ENCODE assay signal across 11 cellular contexts in genomic region chr2:64359176-64359891, GRCh38.
DNase-seq lines count a peak whose midpoint lies in the region; ATAC-seq and FAIRE-seq lines count a peak whose summit lies in the region.
"Had no signal": no experiment of that assay in that cellular context is flagged by ENCODE, and none has a peak within 500 bp of the region (broad histone marks: within the 10 kb centered on the region; RNA-seq: fewer than 3 reads in every experiment).

No MANE protein-coding gene starts in this region.

- DNase-seq in astrocyte of the hippocampus (ENCODE audit: low read depth, low spot score), result peak; percentile 33
- DNase-seq in small intestine, result no peak
- no peak for DNase-seq in inferior parietal cortex (ENCODE audit: extremely low spot score)
- DNase-seq in substantia nigra (lab: John Stamatoyannopoulos, UW), result no peak
- DNase-seq in NCI-H2171 (lab: John Stamatoyannopoulos, UW), result no peak
- no peak for DNase-seq in 8988T
- DNase-seq: activated effector memory CD4-positive, alpha-beta T cell treated with Interleukin-2 at 50 U/mL for 16 hours had no signal

- H3K36me3 ChIP-seq in small intestine (ENCODE audit: control insufficient read depth in 2 of 2, insufficient read depth in 2 of 2, low read length in 2 of 2), result no peaks in the 10 kb centered on the region
- H3K36me3 ChIP-seq: right lobe of liver had no signal

- FAIRE-seq in small intestine (lab: Jason Lieb, UNC), result no peak
- FAIRE-seq: K562 had no signal

- peak overlapping the region; percentile 73 to 89 for H3K27ac ChIP-seq in small intestine (ENCODE audit: low read depth in 1 of 2, low read length in 1 of 2)
- no peak overlapping the region for H3K27ac ChIP-seq in substantia nigra (ENCODE audit: low read depth, low read length, poor library complexity, severe bottlenecking)
- H3K27ac ChIP-seq: right lobe of liver had no signal

- ATAC-seq in GM19035 (IDR thresholded peaks at IDR 0.05; ENCODE audit: unreplicated experiment) (peak; percentile 24), HG02870 (IDR thresholded peaks at IDR 0.05; ENCODE audit: unreplicated experiment) (peak; percentile 17)

- no peaks in the 10 kb centered on the region for H3K27me3 ChIP-seq in small intestine (ENCODE audit: control insufficient read depth in 2 of 2, insufficient read depth in 2 of 2, low read length in 2 of 2)
- H3K27me3 ChIP-seq: right lobe of liver had no signal

- 33 to 53% (median 45%) methylated on average over 4 of the region's 4 CpGs for WGBS in small intestine, 3 donors

- no peaks in the 10 kb centered on the region for H3K9me3 ChIP-seq in small intestine (ENCODE audit: control insufficient read depth, low read depth)
- H3K9me3 ChIP-seq: right lobe of liver had no signal

- H3K4me1 ChIP-seq in small intestine (ENCODE audit: control insufficient read depth in 2 of 2, insufficient read depth in 1 of 2, low read depth in 1 of 2, low read length in 1 of 2), result no peaks in the 10 kb centered on the region

- H3K4me3 ChIP-seq in small intestine (ENCODE audit: low read depth in 1 of 2, low read length in 2 of 2), result no peak overlapping the region
- H3K4me3 ChIP-seq: K562, right lobe of liver had no signal
